In genomic region chr7:66326501-66327180, GRCh38 we compare ENCODE assay signal across 16 cellular contexts.
DNase-seq lines count a peak whose midpoint lies in the region; ATAC-seq, FAIRE-seq and TF ChIP-seq lines count a peak whose summit lies in the region.
"Had no signal": no experiment of that assay in that cellular context is flagged by ENCODE, and none has a peak within 500 bp of the region (broad histone marks: within the 10 kb centered on the region; RNA-seq: fewer than 3 reads in every experiment).

No MANE protein-coding gene starts in this region.

- no peak overlapping the region for H3K4me3 ChIP-seq in BJ (ENCODE audit: low read depth, low read length)
- no peak overlapping the region for H3K4me3 ChIP-seq in LNCaP clone FGC (ENCODE audit: low read depth, low read length)
- H3K4me3 ChIP-seq in lower lobe of right lung: no peak overlapping the region
- H3K4me3 ChIP-seq: thoracic aorta had no signal

- intact Hi-C loops in lower lobe of right lung (cut with DNase I): no loop called here

- TF ChIP-seq CTCF in BJ (IDR thresholded peaks at IDR 0.05; ENCODE audit: insufficient read depth, low read depth, low read length): no peak
- no peak for TF ChIP-seq CTCF in LNCaP clone FGC (IDR thresholded peaks at IDR 0.05; ENCODE audit: control insufficient read depth, extremely low read depth, insufficient read depth)
- TF ChIP-seq CTCF in chondrocyte (IDR thresholded peaks at IDR 0.05): no peak
- no peak for TF ChIP-seq CTCF in nephron (IDR thresholded peaks at IDR 0.05; ENCODE audit: unreplicated experiment in 3 of 3)
- no peak for TF ChIP-seq CTCF in lower lobe of right lung (IDR thresholded peaks at IDR 0.05)

- POLR2A ChIA-PET in BJ (lab: Charles Lee): no interaction called here

- H3K4me1 ChIP-seq in lower lobe of right lung: no peaks in the 10 kb centered on the region

- FAIRE-seq in RCC 7860 (lab: Jason Lieb, UNC): no peak
- FAIRE-seq: keratinocyte, small intestine had no signal

- no peak for ATAC-seq in lower lobe of right lung
- ATAC-seq: esophagus mucosa, natural killer cell had no signal

- H3K27me3 Mint-ChIP-seq in chondrocyte (ENCODE audit: low read depth) (no peaks in the 10 kb centered on the region), nephron (ENCODE audit: low read depth) (no peaks in the 10 kb centered on the region)
- H3K27me3 Mint-ChIP-seq: activated CD4-positive, alpha-beta T cell treated with anti-CD3 and anti-CD28 coated beads, Interleukin-2, amount 10 ng/mL, durations not matched to agents 7 days and 5 days had no signal

- no peak overlapping the region for H3K4me3 Mint-ChIP-seq in chondrocyte (ENCODE audit: unreplicated experiment)
- no peak overlapping the region for H3K4me3 Mint-ChIP-seq in nephron
- H3K4me3 Mint-ChIP-seq: activated CD4-positive, alpha-beta T cell treated with anti-CD3 and anti-CD28 coated beads, Interleukin-2, amount 10 ng/mL, durations not matched to agents 7 days and 5 days; natural killer cell had no signal

- no peak overlapping the region for H3K27ac ChIP-seq in lower lobe of right lung
- H3K27ac ChIP-seq: thoracic aorta had no signal

- H3K9me3 Mint-ChIP-seq in chondrocyte (ENCODE audit: low read depth): no peaks in the 10 kb centered on the region
- H3K9me3 Mint-ChIP-seq in nephron: peaks cover 3% of the 10 kb centered on the region

- H3K36me3 ChIP-seq in BJ (ENCODE audit: control insufficient read depth, insufficient read depth, low read length): no peaks in the 10 kb centered on the region
- no peaks in the 10 kb centered on the region for H3K36me3 ChIP-seq in lower lobe of right lung
- H3K36me3 ChIP-seq: thoracic aorta had no signal

- no peaks in the 10 kb centered on the region for H3K27me3 ChIP-seq in BJ (ENCODE audit: control insufficient read depth, insufficient read depth, low read length)
- H3K27me3 ChIP-seq in lower lobe of right lung (ENCODE audit: low read depth): no peaks in the 10 kb centered on the region

- peaks cover 34% of the 10 kb centered on the region for H3K4me1 Mint-ChIP-seq in chondrocyte (ENCODE audit: low read depth)
- peaks cover 25% of the 10 kb centered on the region for H3K4me1 Mint-ChIP-seq in nephron
- H3K4me1 Mint-ChIP-seq: activated CD4-positive, alpha-beta T cell treated with anti-CD3 and anti-CD28 coated beads, Interleukin-2, amount 10 ng/mL, durations not matched to agents 7 days and 5 days; natural killer cell had no signal

- CTCF ChIA-PET in BJ (lab: Yijun Ruan, JAX): no interaction called here

- H3K9me3 ChIP-seq in lower lobe of right lung: peaks cover 6% of the 10 kb centered on the region
- H3K9me3 ChIP-seq: thoracic aorta had no signal

- DNase-seq in BJ (ENCODE audit: low read depth): peak; percentile 63
- DNase-seq in LNCaP clone FGC (ENCODE audit: low read depth): peak; percentile 31
- DNase-seq in chondrocyte (ENCODE audit: low spot score): no peak
- DNase-seq in RCC 7860 (ENCODE audit: low spot score): no peak
- no peak for DNase-seq in NCI-H526 (lab: John Stamatoyannopoulos, UW)
- no peak for DNase-seq in activated CD4-positive, alpha-beta T cell treated with anti-CD3 and anti-CD28 coated beads for 48 hours
- no peak for DNase-seq in lower lobe of right lung
- DNase-seq: activated CD4-positive, alpha-beta T cell treated with anti-CD3 and anti-CD28 coated beads, Interleukin-2, amount 10 ng/mL, durations not matched to agents 7 days and 5 days; caudate nucleus; COR-L47; natural killer cell; small intestine had no signal

- H3K27ac Mint-ChIP-seq in chondrocyte (ENCODE audit: unreplicated experiment): peak overlapping the region; percentile 29
- peak overlapping the region; percentile 0 to 41 (median 41) for H3K27ac Mint-ChIP-seq in nephron
- H3K27ac Mint-ChIP-seq: activated CD4-positive, alpha-beta T cell treated with anti-CD3 and anti-CD28 coated beads, Interleukin-2, amount 10 ng/mL, durations not matched to agents 7 days and 5 days; natural killer cell had no signal

- H3K36me3 Mint-ChIP-seq in chondrocyte (ENCODE audit: low read depth) (peaks cover 3% of the 10 kb centered on the region), nephron (ENCODE audit: low read depth) (peaks cover 7% of the 10 kb centered on the region)
- H3K36me3 Mint-ChIP-seq: natural killer cell had no signal

Comparison
In these comparisons a context has a peak if more than half of its experiments do, and no peak if none do; other contexts are left out.
1. DNase-seq: peak in BJ (single experiment) and LNCaP clone FGC (single experiment); none in chondrocyte (single experiment), RCC 7860 (single experiment), NCI-H526 (0 of 2), activated CD4-positive, alpha-beta T cell treated with anti-CD3 and anti-CD28 coated beads for 48 hours (single experiment) and lower lobe of right lung (single experiment).